1 cellular context compared by ENCODE assay signal in genomic region chr15:101145362-101145761, GRCh38.
TF ChIP-seq lines count a peak whose summit lies in the region.

No MANE protein-coding gene starts in this region.

TF ChIP-seq in K562, 482 proteins besides CTCF, POLR2A, EP300 and RAD21 (continued from another document and continues in another):
- no peak for TF ChIP-seq ETV6 (IDR thresholded peaks at IDR 0.05; ENCODE audit: borderline replicate concordance in 1 of 2, low read depth in 2 of 2, low read length in 1 of 2)
- no peak for TF ChIP-seq ETV6 (CRISPR knock-in tag; IDR thresholded peaks at IDR 0.05; ENCODE audit: borderline replicate concordance)
- no peak for TF ChIP-seq EHMT2 (IDR thresholded peaks at IDR 0.05)
- TF ChIP-seq XRCC5 (IDR thresholded peaks at IDR 0.05; ENCODE audit: low read depth, low read length): no peak
- no peak for TF ChIP-seq STAG1 (CRISPR knock-in tag; IDR thresholded peaks at IDR 0.05; ENCODE audit: borderline replicate concordance)
- TF ChIP-seq BHLHE40 (IDR thresholded peaks at IDR 0.05; ENCODE audit: low read length): no peak
- TF ChIP-seq ZNF740 (CRISPR knock-in tag; IDR thresholded peaks at IDR 0.05): no peak
- TF ChIP-seq ZNF740 (tag; IDR thresholded peaks at IDR 0.05): no peak
- 0 out of 2 replicates have a peak, but pooled peaks have one; percentile 27 for TF ChIP-seq CBFA2T2 (conservative IDR thresholded peaks at IDR 0.05)
- peak; percentile 96 for TF ChIP-seq USF2 (CRISPR knock-in tag; IDR thresholded peaks at IDR 0.05)
- TF ChIP-seq HDAC3 (IDR thresholded peaks at IDR 0.05; ENCODE audit: borderline replicate concordance, partially characterized antibody): no peak
- TF ChIP-seq ZNF146 (CRISPR knock-in tag; IDR thresholded peaks at IDR 0.05; ENCODE audit: unreplicated experiment): no peak
- TF ChIP-seq YBX1 (IDR thresholded peaks at IDR 0.05): no peak
- TF ChIP-seq RBM15 (IDR thresholded peaks at IDR 0.05; ENCODE audit: insufficient read depth, low read length): no peak
- TF ChIP-seq NONO (IDR thresholded peaks at IDR 0.05; ENCODE audit: low read depth in 2 of 2, low read length in 1 of 2): no peak
- no peak for TF ChIP-seq ZFP91 (CRISPR knock-in tag; IDR thresholded peaks at IDR 0.05)
- TF ChIP-seq RFX1 (IDR thresholded peaks at IDR 0.05): no peak
- no peak for TF ChIP-seq SNRNP70 (optimal IDR thresholded peaks at IDR 0.05; ENCODE audit: low read depth, low read length)
- no peak for TF ChIP-seq ZNF589 (CRISPR knock-in tag; IDR thresholded peaks at IDR 0.05; ENCODE audit: low read depth)
- peak; percentile 70; the same call in 1 of the 2 replicates for TF ChIP-seq ESRRA (IDR thresholded peaks at IDR 0.05; ENCODE audit: borderline replicate concordance, low read depth)
- peak; percentile 39 for TF ChIP-seq FOS (IDR thresholded peaks at IDR 0.05; ENCODE audit: extremely low read depth, insufficient read length)
- no peak for TF ChIP-seq NELFE (IDR thresholded peaks at IDR 0.05; ENCODE audit: insufficient read depth, insufficient read length)
- TF ChIP-seq, protein P1, sequence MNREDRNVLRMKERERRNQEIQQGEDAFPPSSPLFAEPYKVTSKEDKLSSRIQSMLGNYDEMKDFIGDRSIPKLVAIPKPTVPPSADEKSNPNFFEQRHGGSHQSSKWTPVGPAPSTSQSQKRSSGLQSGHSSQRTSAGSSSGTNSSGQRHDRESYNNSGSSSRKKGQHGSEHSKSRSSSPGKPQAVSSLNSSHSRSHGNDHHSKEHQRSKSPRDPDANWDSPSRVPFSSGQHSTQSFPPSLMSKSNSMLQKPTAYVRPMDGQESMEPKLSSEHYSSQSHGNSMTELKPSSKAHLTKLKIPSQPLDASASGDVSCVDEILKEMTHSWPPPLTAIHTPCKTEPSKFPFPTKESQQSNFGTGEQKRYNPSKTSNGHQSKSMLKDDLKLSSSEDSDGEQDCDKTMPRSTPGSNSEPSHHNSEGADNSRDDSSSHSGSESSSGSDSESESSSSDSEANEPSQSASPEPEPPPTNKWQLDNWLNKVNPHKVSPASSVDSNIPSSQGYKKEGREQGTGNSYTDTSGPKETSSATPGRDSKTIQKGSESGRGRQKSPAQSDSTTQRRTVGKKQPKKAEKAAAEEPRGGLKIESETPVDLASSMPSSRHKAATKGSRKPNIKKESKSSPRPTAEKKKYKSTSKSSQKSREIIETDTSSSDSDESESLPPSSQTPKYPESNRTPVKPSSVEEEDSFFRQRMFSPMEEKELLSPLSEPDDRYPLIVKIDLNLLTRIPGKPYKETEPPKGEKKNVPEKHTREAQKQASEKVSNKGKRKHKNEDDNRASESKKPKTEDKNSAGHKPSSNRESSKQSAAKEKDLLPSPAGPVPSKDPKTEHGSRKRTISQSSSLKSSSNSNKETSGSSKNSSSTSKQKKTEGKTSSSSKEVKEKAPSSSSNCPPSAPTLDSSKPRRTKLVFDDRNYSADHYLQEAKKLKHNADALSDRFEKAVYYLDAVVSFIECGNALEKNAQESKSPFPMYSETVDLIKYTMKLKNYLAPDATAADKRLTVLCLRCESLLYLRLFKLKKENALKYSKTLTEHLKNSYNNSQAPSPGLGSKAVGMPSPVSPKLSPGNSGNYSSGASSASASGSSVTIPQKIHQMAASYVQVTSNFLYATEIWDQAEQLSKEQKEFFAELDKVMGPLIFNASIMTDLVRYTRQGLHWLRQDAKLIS (CRISPR knock-in tag; IDR thresholded peaks at IDR 0.05): no peak
- TF ChIP-seq POLR2G (IDR thresholded peaks at IDR 0.05; ENCODE audit: low read depth, low read length): no peak
- TF ChIP-seq ZNF224 (CRISPR knock-in tag; IDR thresholded peaks at IDR 0.05): no peak
- TF ChIP-seq NFYB (IDR thresholded peaks at IDR 0.05; ENCODE audit: extremely low read depth, insufficient read length): peak; percentile 17
- TF ChIP-seq, protein P2, sequence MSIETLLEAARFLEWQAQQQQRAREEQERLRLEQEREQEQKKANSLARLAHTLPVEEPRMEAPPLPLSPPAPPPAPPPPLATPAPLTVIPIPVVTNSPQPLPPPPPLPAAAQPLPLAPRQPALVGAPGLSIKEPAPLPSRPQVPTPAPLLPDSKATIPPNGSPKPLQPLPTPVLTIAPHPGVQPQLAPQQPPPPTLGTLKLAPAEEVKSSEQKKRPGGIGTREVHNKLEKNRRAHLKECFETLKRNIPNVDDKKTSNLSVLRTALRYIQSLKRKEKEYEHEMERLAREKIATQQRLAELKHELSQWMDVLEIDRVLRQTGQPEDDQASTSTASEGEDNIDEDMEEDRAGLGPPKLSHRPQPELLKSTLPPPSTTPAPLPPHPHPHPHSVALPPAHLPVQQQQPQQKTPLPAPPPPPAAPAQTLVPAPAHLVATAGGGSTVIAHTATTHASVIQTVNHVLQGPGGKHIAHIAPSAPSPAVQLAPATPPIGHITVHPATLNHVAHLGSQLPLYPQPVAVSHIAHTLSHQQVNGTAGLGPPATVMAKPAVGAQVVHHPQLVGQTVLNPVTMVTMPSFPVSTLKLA (conservative IDR thresholded peaks at IDR 0.05): no peak
- TF ChIP-seq BRD4 (IDR thresholded peaks at IDR 0.05): no peak
- TF ChIP-seq ZBTB2 (IDR thresholded peaks at IDR 0.05): no peak
- TF ChIP-seq SIX5 (IDR thresholded peaks at IDR 0.05; ENCODE audit: borderline replicate concordance in 1 of 2, insufficient read depth in 1 of 2, low read depth in 1 of 2, low read length in 2 of 2): no peak
- TF ChIP-seq ZNF217 (CRISPR knock-in tag; IDR thresholded peaks at IDR 0.05): no peak
- TF ChIP-seq ZC3H8 (IDR thresholded peaks at IDR 0.05): no peak
- no peak for TF ChIP-seq ZFPM2 (CRISPR knock-in tag; IDR thresholded peaks at IDR 0.05)
- TF ChIP-seq FOXK2 (conservative IDR thresholded peaks at IDR 0.05 in 1 of 2, IDR thresholded peaks at IDR 0.05 in 1 of 2; ENCODE audit: low read depth in 2 of 2): no peak
- TF ChIP-seq MECOM (CRISPR knock-in tag; IDR thresholded peaks at IDR 0.05): no peak
- TF ChIP-seq RBM34 (IDR thresholded peaks at IDR 0.05; ENCODE audit: borderline replicate concordance, insufficient read depth, low read length): no peak
- peak; percentile 87 for TF ChIP-seq RAD51 (IDR thresholded peaks at IDR 0.05; ENCODE audit: borderline replicate concordance, low read depth)
- no peak for TF ChIP-seq ZNF695 (CRISPR knock-in tag; IDR thresholded peaks at IDR 0.05)
- TF ChIP-seq ZNF655 (CRISPR knock-in tag; IDR thresholded peaks at IDR 0.05): no peak
- no peak for TF ChIP-seq U2AF2 (optimal IDR thresholded peaks at IDR 0.05; ENCODE audit: low read depth, low read length)
- no peak for TF ChIP-seq CAMTA2 (CRISPR knock-in tag; conservative IDR thresholded peaks at IDR 0.05)
- TF ChIP-seq THAP7 (CRISPR knock-in tag; IDR thresholded peaks at IDR 0.05): no peak
- no peak for TF ChIP-seq YY1 (IDR thresholded peaks at IDR 0.05; ENCODE audit: borderline replicate concordance in 1 of 3, control insufficient read depth in 1 of 3, extremely low read depth in 1 of 3, insufficient read depth in 3 of 3, insufficient read length in 1 of 3, insufficient replicate concordance in 2 of 3, low read depth in 1 of 3, low read length in 2 of 3)
- no peak for TF ChIP-seq TRIM24 (IDR thresholded peaks at IDR 0.05)
- TF ChIP-seq ZNF175 (CRISPR knock-in tag; IDR thresholded peaks at IDR 0.05; ENCODE audit: low read depth): no peak
- TF ChIP-seq ZNF561 (CRISPR knock-in tag; conservative IDR thresholded peaks at IDR 0.05): no peak
- TF ChIP-seq COPS2 (conservative IDR thresholded peaks at IDR 0.05): no peak
- TF ChIP-seq NR2C1 (IDR thresholded peaks at IDR 0.05): peak; percentile 67
- TF ChIP-seq NR2C1 (tag; IDR thresholded peaks at IDR 0.05): peak; percentile 68
- TF ChIP-seq XRCC3 (IDR thresholded peaks at IDR 0.05): no peak
- no peak for TF ChIP-seq SP2 (IDR thresholded peaks at IDR 0.05; ENCODE audit: extremely low read depth, low read depth, low read length, poor library complexity, severe bottlenecking)
- no peak for TF ChIP-seq TBP (optimal IDR thresholded peaks at IDR 0.05; ENCODE audit: low read depth, low read length)
- TF ChIP-seq ZNF324 (CRISPR knock-in tag; IDR thresholded peaks at IDR 0.05): peak; percentile 49; the same call in 1 of the 2 replicates
- TF ChIP-seq MXI1 (IDR thresholded peaks at IDR 0.05; ENCODE audit: low read depth, low read length): no peak
- TF ChIP-seq, protein P3, sequence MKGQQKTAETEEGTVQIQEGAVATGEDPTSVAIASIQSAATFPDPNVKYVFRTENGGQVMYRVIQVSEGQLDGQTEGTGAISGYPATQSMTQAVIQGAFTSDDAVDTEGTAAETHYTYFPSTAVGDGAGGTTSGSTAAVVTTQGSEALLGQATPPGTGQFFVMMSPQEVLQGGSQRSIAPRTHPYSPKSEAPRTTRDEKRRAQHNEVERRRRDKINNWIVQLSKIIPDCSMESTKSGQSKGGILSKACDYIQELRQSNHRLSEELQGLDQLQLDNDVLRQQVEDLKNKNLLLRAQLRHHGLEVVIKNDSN (CRISPR knock-in tag; IDR thresholded peaks at IDR 0.05): peak; percentile 92
- TF ChIP-seq MYBL2 (IDR thresholded peaks at IDR 0.05; ENCODE audit: low read depth): 0 out of 2 replicates have a peak, but pooled peaks have one; percentile 32
- no peak for TF ChIP-seq MYBL2 (CRISPR knock-in tag; IDR thresholded peaks at IDR 0.05; ENCODE audit: borderline replicate concordance)
- TF ChIP-seq, protein P4, sequence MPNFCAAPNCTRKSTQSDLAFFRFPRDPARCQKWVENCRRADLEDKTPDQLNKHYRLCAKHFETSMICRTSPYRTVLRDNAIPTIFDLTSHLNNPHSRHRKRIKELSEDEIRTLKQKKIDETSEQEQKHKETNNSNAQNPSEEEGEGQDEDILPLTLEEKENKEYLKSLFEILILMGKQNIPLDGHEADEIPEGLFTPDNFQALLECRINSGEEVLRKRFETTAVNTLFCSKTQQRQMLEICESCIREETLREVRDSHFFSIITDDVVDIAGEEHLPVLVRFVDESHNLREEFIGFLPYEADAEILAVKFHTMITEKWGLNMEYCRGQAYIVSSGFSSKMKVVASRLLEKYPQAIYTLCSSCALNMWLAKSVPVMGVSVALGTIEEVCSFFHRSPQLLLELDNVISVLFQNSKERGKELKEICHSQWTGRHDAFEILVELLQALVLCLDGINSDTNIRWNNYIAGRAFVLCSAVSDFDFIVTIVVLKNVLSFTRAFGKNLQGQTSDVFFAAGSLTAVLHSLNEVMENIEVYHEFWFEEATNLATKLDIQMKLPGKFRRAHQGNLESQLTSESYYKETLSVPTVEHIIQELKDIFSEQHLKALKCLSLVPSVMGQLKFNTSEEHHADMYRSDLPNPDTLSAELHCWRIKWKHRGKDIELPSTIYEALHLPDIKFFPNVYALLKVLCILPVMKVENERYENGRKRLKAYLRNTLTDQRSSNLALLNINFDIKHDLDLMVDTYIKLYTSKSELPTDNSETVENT (CRISPR knock-in tag; IDR thresholded peaks at IDR 0.05): no peak
- TF ChIP-seq XRCC4 (IDR thresholded peaks at IDR 0.05; ENCODE audit: extremely low read depth, insufficient read depth, insufficient read length): no peak
- 0 out of 2 replicates have a peak, but pooled peaks have one; percentile 2 for TF ChIP-seq ZNF143 (CRISPR knock-in tag; IDR thresholded peaks at IDR 0.05)
